13 cellular contexts compared by ENCODE assay signal in genomic region chr17:63356275-63356905, GRCh38.
DNase-seq lines count a peak whose midpoint lies in the region; ATAC-seq and TF ChIP-seq lines count a peak whose summit lies in the region.
"Had no signal": no experiment of that assay in that cellular context is flagged by ENCODE, and none has a peak within 500 bp of the region (broad histone marks: within the 10 kb centered on the region; RNA-seq: fewer than 3 reads in every experiment).

No MANE protein-coding gene starts in this region.

- TF ChIP-seq POLR2A in uterus (IDR thresholded peaks at IDR 0.05), result no peak

- H3K4me3 Mint-ChIP-seq in brain, result no peak overlapping the region
- H3K4me3 Mint-ChIP-seq in activated CD4-positive, alpha-beta T cell treated with anti-CD3 and anti-CD28 coated beads, Interleukin-2, amount 10 ng/mL, durations not matched to agents 7 days and 5 days, result no peak overlapping the region
- H3K4me3 Mint-ChIP-seq: WTC11 had no signal

- intact Hi-C loops in right cardiac atrium (cut with DNase I), result loop anchor here in 1 of 4 donors (10.0 kb wide), 1 partner anchor 62 kb away; no protein-coding TSS in a partner anchor
- intact Hi-C loops in uterus (cut with DNase I; ENCODE audit: low total_unique reads), result no loop called here

- ATAC-seq in right cardiac atrium, result peak; percentile 86 to 91
- ATAC-seq: WTC11 had no signal

- POLR2A ChIA-PET in activated CD4-positive, alpha-beta T cell treated with anti-CD3 and anti-CD28 coated beads, Interleukin-2, amount 10 ng/mL, durations not matched to agents 7 days and 5 days (lab: Charles Lee), result no interaction called here

- peaks cover 49% of the 10 kb centered on the region for H3K4me1 Mint-ChIP-seq in brain
- H3K4me1 Mint-ChIP-seq in activated CD4-positive, alpha-beta T cell treated with anti-CD3 and anti-CD28 coated beads, Interleukin-2, amount 10 ng/mL, durations not matched to agents 7 days and 5 days, result no peaks in the 10 kb centered on the region
- H3K4me1 Mint-ChIP-seq: WTC11 had no signal

- H3K9me3 ChIP-seq in right cardiac atrium (ENCODE audit: control insufficient read depth, low read length) (no peaks in the 10 kb centered on the region), uterus (no peaks in the 10 kb centered on the region)

- peak overlapping the region in 4 of 5 experiments; percentile 24 to 84 (median 51) for H3K27ac Mint-ChIP-seq in brain
- H3K27ac Mint-ChIP-seq in activated CD4-positive, alpha-beta T cell treated with anti-CD3 and anti-CD28 coated beads, Interleukin-2, amount 10 ng/mL, durations not matched to agents 7 days and 5 days, result no peak overlapping the region
- H3K27ac Mint-ChIP-seq: progenitor cell of endocrine pancreas, WTC11 had no signal

- no peaks in the 10 kb centered on the region for H3K4me1 ChIP-seq in right cardiac atrium (ENCODE audit: control insufficient read depth, insufficient read depth, low read length)
- no peaks in the 10 kb centered on the region for H3K4me1 ChIP-seq in uterus

- peaks cover 77% of the 10 kb centered on the region for H3K36me3 Mint-ChIP-seq in brain
- no peaks in the 10 kb centered on the region for H3K36me3 Mint-ChIP-seq in activated CD4-positive, alpha-beta T cell treated with anti-CD3 and anti-CD28 coated beads, Interleukin-2, amount 10 ng/mL, durations not matched to agents 7 days and 5 days (ENCODE audit: low read depth)
- H3K36me3 Mint-ChIP-seq: WTC11 had no signal

- TF ChIP-seq CTCF in brain (conservative IDR thresholded peaks at IDR 0.05), result no peak
- no peak for TF ChIP-seq CTCF in uterus (IDR thresholded peaks at IDR 0.05)

- H3K27me3 Mint-ChIP-seq in brain, result no peaks in the 10 kb centered on the region
- H3K27me3 Mint-ChIP-seq in activated CD4-positive, alpha-beta T cell treated with anti-CD3 and anti-CD28 coated beads, Interleukin-2, amount 10 ng/mL, durations not matched to agents 7 days and 5 days, result no peaks in the 10 kb centered on the region
- H3K27me3 Mint-ChIP-seq: progenitor cell of endocrine pancreas had no signal

- H3K27me3 ChIP-seq in right cardiac atrium (ENCODE audit: control insufficient read depth, insufficient read depth) (no peaks in the 10 kb centered on the region), uterus (no peaks in the 10 kb centered on the region)

- H3K9me3 Mint-ChIP-seq in brain, result peaks cover 0 to 5% (median 0%) of the 10 kb centered on the region in 5 experiments
- H3K9me3 Mint-ChIP-seq in activated CD4-positive, alpha-beta T cell treated with anti-CD3 and anti-CD28 coated beads, Interleukin-2, amount 10 ng/mL, durations not matched to agents 7 days and 5 days, result no peaks in the 10 kb centered on the region
- H3K9me3 Mint-ChIP-seq: WTC11 had no signal

- H3K4me3 ChIP-seq in right cardiac atrium (ENCODE audit: low read length), result no peak overlapping the region
- no peak overlapping the region for H3K4me3 ChIP-seq in uterus

- no peak overlapping the region for H3K27ac ChIP-seq in right cardiac atrium (ENCODE audit: low read length)
- peak overlapping the region; percentile 38 to 48 for H3K27ac ChIP-seq in uterus
- H3K27ac ChIP-seq: 22Rv1 had no signal

- no peaks in the 10 kb centered on the region for H3K36me3 ChIP-seq in uterus

- DNase-seq in NCI-H82 (lab: John Stamatoyannopoulos, UW) (peak; percentile 9), NCI-H82 treated with DMSO at 0.1 percent for 48 hours (lab: John Stamatoyannopoulos, UW; ENCODE audit: unreplicated experiment) (no peak), right cardiac atrium (peak in 1 of 3 donors; percentile 16), uterus (peak in 1 of 2 donors; percentile 17), NOMO-1 treated with DMSO at 0.1 percent for 48 hours (lab: John Stamatoyannopoulos, UW; ENCODE audit: unreplicated experiment) (no peak), NCI-H187 treated with DMSO at 0.1 percent for 48 hours (lab: John Stamatoyannopoulos, UW) (no peak)
- no peak for DNase-seq in activated CD4-positive, alpha-beta T cell treated with anti-CD3 and anti-CD28 coated beads, Interleukin-2, amount 10 ng/mL, durations not matched to agents 7 days and 5 days
- DNase-seq: NCI-H2227 treated with DMSO at 0.1 percent for 48 hours; stimulated activated naive CD4-positive, alpha-beta T cell had no signal

- CTCF ChIA-PET in activated CD4-positive, alpha-beta T cell treated with anti-CD3 and anti-CD28 coated beads, Interleukin-2, amount 10 ng/mL, durations not matched to agents 7 days and 5 days (lab: Charles Lee), result interaction anchor here (0.7 to 1.0 kb wide), 2 partner anchors 20 to 32 kb away, joined by 3 read pairs; no protein-coding TSS in a partner anchor

- WGBS in right cardiac atrium, result 52% methylated on average over 3 of the region's 3 CpGs
